In genomic region chr16:88662843-88663606, GRCh38 we compare ENCODE assay signal across 1 cellular context.
TF ChIP-seq lines count a peak whose summit lies in the region.

Gene MVD (minus strand): TSS chr16:88663091. CDS start chr16:88663080, 11 bp downstream.

TF ChIP-seq in K562, 482 proteins besides CTCF, POLR2A, EP300 and RAD21 (continued from another document and continues in another):
- TF ChIP-seq E2F8 (IDR thresholded peaks at IDR 0.05; ENCODE audit: low read depth, partially characterized antibody) (peak; percentile 51), RBM25 (IDR thresholded peaks at IDR 0.05; ENCODE audit: low read depth, low read length, severe bottlenecking) (peak; percentile 100), ARNT (IDR thresholded peaks at IDR 0.05) (no peak), NR2C1 (IDR thresholded peaks at IDR 0.05) (peak; percentile 96), NR2C1 (tag; IDR thresholded peaks at IDR 0.05) (peak; percentile 93), HNRNPLL (IDR thresholded peaks at IDR 0.05; ENCODE audit: low read depth, low read length, poor library complexity, severe bottlenecking) (peak; percentile 75), MED1 (CRISPR knock-in tag; IDR thresholded peaks at IDR 0.05; ENCODE audit: borderline replicate concordance) (no peak), E2F1 (CRISPR knock-in tag; IDR thresholded peaks at IDR 0.05) (no peak), POLR2AphosphoS5 (IDR thresholded peaks at IDR 0.05; ENCODE audit: control insufficient read depth, insufficient read depth, low read depth, low read length) (peak; percentile 70; the same call in 1 of the 2 replicates), BRF1 (IDR thresholded peaks at IDR 0.05; ENCODE audit: borderline replicate concordance, extremely low read depth, insufficient read length) (no peak), MECOM (CRISPR knock-in tag; IDR thresholded peaks at IDR 0.05) (no peak), DEAF1 (CRISPR knock-in tag; IDR thresholded peaks at IDR 0.05) (no peak), STAT5A (IDR thresholded peaks at IDR 0.05; ENCODE audit: borderline replicate concordance, low read length) (no peak), RREB1 (CRISPR knock-in tag; IDR thresholded peaks at IDR 0.05) (peak; percentile 62; the same call in 1 of the 2 replicates), HOXB6 (CRISPR knock-in tag; IDR thresholded peaks at IDR 0.05; ENCODE audit: borderline replicate concordance) (no peak), ZNF511 (CRISPR knock-in tag; IDR thresholded peaks at IDR 0.05) (no peak; the same call in 1 of the 2 replicates), RERE (CRISPR knock-in tag; IDR thresholded peaks at IDR 0.05; ENCODE audit: borderline replicate concordance) (no peak), TBL1XR1 (IDR thresholded peaks at IDR 0.05; ENCODE audit: low read length in 2 of 2) (0 out of 4 replicates have a peak, but pooled peaks of 1 of the 2 experiments have one; percentile 10), ZFP91 (CRISPR knock-in tag; IDR thresholded peaks at IDR 0.05) (peak; percentile 26; the same call in 1 of the 2 replicates), NEUROD1 (IDR thresholded peaks at IDR 0.05; ENCODE audit: borderline replicate concordance, low read depth, low read length, partially characterized antibody) (peak; percentile 95), USF1 (CRISPR knock-in tag; IDR thresholded peaks at IDR 0.05) (peak; percentile 75), MNT (conservative IDR thresholded peaks at IDR 0.05) (peak; percentile 96 to 98), ATF6 (CRISPR knock-in tag; IDR thresholded peaks at IDR 0.05) (peak; percentile 56; the same call in 1 of the 2 replicates), CHD1 (IDR thresholded peaks at IDR 0.05; ENCODE audit: low read length) (peak; percentile 94), SIN3B (IDR thresholded peaks at IDR 0.05; ENCODE audit: low read depth) (peak; percentile 54), SIX5 (IDR thresholded peaks at IDR 0.05; ENCODE audit: borderline replicate concordance in 1 of 2, insufficient read depth in 1 of 2, low read depth in 1 of 2, low read length in 2 of 2) (no peak)
